ENCODE assay signal across 18 cellular contexts in genomic region chr3:61575893-61576292, GRCh38. TPM values are rescaled to one million over a fixed set of nuclear protein-coding genes. Genes with fewer than 3 reads are reported as not detected.
"Had no signal": no experiment of that assay in that cellular context is flagged by ENCODE, and none has a peak within 500 bp of the region (broad histone marks: within the 10 kb centered on the region; RNA-seq: fewer than 3 reads in every experiment).

No MANE protein-coding gene starts in this region.

- H3K9me3 ChIP-seq: body of pancreas, testis had no signal

- H3K36me3 Mint-ChIP-seq: natural killer cell treated with Interleukin-12 subunit alpha and Interleukin-12 subunit beta and Interleukin-15 and Interleukin-18, amount 100 ng/mL, for 72 hours had no signal

- H3K27me3 Mint-ChIP-seq: activated B cell treated with CpG ODN at 0.5 μM for 24 hours; activated T-helper 17 cell treated with anti-CD3 and anti-CD28 coated beads, Interleukin-2, amount 50 U/mL, for 72 hours; natural killer cell treated with Interleukin-12 subunit alpha and Interleukin-12 subunit beta and Interleukin-15 and Interleukin-18, amount 100 ng/mL, for 72 hours had no signal

- H3K27ac ChIP-seq: body of pancreas, testis had no signal

- H3K27ac Mint-ChIP-seq: activated B cell treated with CpG ODN at 0.5 μM for 24 hours; activated CD4-positive, alpha-beta T cell treated with anti-CD3 and anti-CD28 coated beads, Interleukin-2, amount 10 ng/mL, durations not matched to agents 7 days and 5 days; activated naive CD4-positive, alpha-beta T cell treated with anti-CD3 and anti-CD28 coated beads for 36 hours; activated T-helper 17 cell treated with anti-CD3 and anti-CD28 coated beads, Interleukin-2, amount 50 U/mL, for 72 hours; natural killer cell treated with Interleukin-12 subunit alpha and Interleukin-12 subunit beta and Interleukin-15 and Interleukin-18, amount 100 ng/mL, for 72 hours; stimulated activated naive CD8-positive, alpha-beta T cell treated with anti-CD3 and anti-CD28 coated beads, Interleukin-15, amount 100 ng/mL, for 72 hours; T-helper 1 cell treated with Interleukin-12 subunit alpha and Interleukin-12 subunit beta and Interleukin-4 antibody, amounts not matched to agents 30 μg/mL and 1 μg/mL, for 36 hours had no signal

- H3K9me3 Mint-ChIP-seq: activated B cell treated with CpG ODN at 0.5 μM for 24 hours; activated CD4-positive, alpha-beta T cell treated with anti-CD3 and anti-CD28 coated beads, Interleukin-2, amount 10 ng/mL, durations not matched to agents 7 days and 5 days; activated naive CD4-positive, alpha-beta T cell treated with anti-CD3 and anti-CD28 coated beads for 36 hours had no signal

- H3K4me1 Mint-ChIP-seq: activated B cell treated with CpG ODN at 0.5 μM for 24 hours; activated CD4-positive, alpha-beta T cell treated with anti-CD3 and anti-CD28 coated beads, Interleukin-2, amount 10 ng/mL, durations not matched to agents 7 days and 5 days; activated T-helper 17 cell treated with anti-CD3 and anti-CD28 coated beads, Interleukin-2, amount 50 U/mL, for 72 hours; stimulated activated naive CD8-positive, alpha-beta T cell treated with anti-CD3 and anti-CD28 coated beads, Interleukin-15, amount 100 ng/mL, for 72 hours had no signal

- ATAC-seq: activated T-helper 17 cell treated with anti-CD3 and anti-CD28 coated beads, Interleukin-2, amount 50 U/mL, for 72 hours; body of pancreas; left colon; natural killer cell treated with Interleukin-12 subunit alpha and Interleukin-12 subunit beta and Interleukin-15 and Interleukin-18, amount 100 ng/mL, for 72 hours; stimulated activated naive CD8-positive, alpha-beta T cell treated with anti-CD3 and anti-CD28 coated beads, Interleukin-15, amount 100 ng/mL, for 72 hours had no signal

- H3K4me3 Mint-ChIP-seq: activated B cell treated with CpG ODN at 0.5 μM for 24 hours; activated CD4-positive, alpha-beta T cell treated with anti-CD3 and anti-CD28 coated beads, Interleukin-2, amount 10 ng/mL, durations not matched to agents 7 days and 5 days; activated naive CD4-positive, alpha-beta T cell treated with anti-CD3 and anti-CD28 coated beads for 36 hours; activated T-helper 17 cell treated with anti-CD3 and anti-CD28 coated beads, Interleukin-2, amount 50 U/mL, for 72 hours; natural killer cell treated with Interleukin-12 subunit alpha and Interleukin-12 subunit beta and Interleukin-15 and Interleukin-18, amount 100 ng/mL, for 72 hours; stimulated activated naive CD8-positive, alpha-beta T cell treated with anti-CD3 and anti-CD28 coated beads, Interleukin-15, amount 100 ng/mL, for 72 hours; T-helper 1 cell treated with Interleukin-12 subunit alpha and Interleukin-12 subunit beta and Interleukin-4 antibody, amounts not matched to agents 30 μg/mL and 1 μg/mL, for 36 hours had no signal

- H3K4me3 ChIP-seq: body of pancreas, testis had no signal

- DNase-seq: activated B cell treated with CpG ODN at 0.5 μM for 24 hours; activated CD4-positive, alpha-beta T cell treated with anti-CD3 and anti-CD28 coated beads, Interleukin-2, amount 10 ng/mL, durations not matched to agents 7 days and 5 days; activated CD8-positive, alpha-beta memory T cell treated with anti-CD3 and anti-CD28 coated beads for 24 hours; activated naive CD4-positive, alpha-beta T cell treated with anti-CD3 and anti-CD28 coated beads for 36 hours; activated T-cell treated with anti-CD3 and anti-CD28 coated beads for 4 hours; dermis blood vessel endothelial cell; erythroblast; foreskin fibroblast; left colon; occipital lobe; stimulated activated CD4-positive, alpha-beta T cell treated with anti-CD3 and anti-CD28 coated beads, Interleukin-15, amount 100 ng/mL, for 24 hours; stimulated activated CD4-positive, alpha-beta T cell treated with anti-CD3 and anti-CD28 coated beads, Interleukin-4, amount 100 ng/mL, for 24 hours; stimulated activated naive CD8-positive, alpha-beta T cell treated with anti-CD3 and anti-CD28 coated beads, Interleukin-15, amount 100 ng/mL, for 72 hours; testis had no signal

- H3K27me3 ChIP-seq: body of pancreas, testis had no signal

RNA-seq across cellular contexts. Expression of gene PTPRG, which starts 14.5 kb away (rescaled TPM):
- total RNA-seq: activated CD4-positive, alpha-beta T cell treated with anti-CD3 and anti-CD28 coated beads, Interleukin-2, amount 10 ng/mL, durations not matched to agents 7 days and 5 days; activated T-helper 17 cell treated with anti-CD3 and anti-CD28 coated beads, Interleukin-2, amount 50 U/mL, for 72 hours had no signal
